1 cellular context compared by ENCODE assay signal in the genomic region with DNA sequence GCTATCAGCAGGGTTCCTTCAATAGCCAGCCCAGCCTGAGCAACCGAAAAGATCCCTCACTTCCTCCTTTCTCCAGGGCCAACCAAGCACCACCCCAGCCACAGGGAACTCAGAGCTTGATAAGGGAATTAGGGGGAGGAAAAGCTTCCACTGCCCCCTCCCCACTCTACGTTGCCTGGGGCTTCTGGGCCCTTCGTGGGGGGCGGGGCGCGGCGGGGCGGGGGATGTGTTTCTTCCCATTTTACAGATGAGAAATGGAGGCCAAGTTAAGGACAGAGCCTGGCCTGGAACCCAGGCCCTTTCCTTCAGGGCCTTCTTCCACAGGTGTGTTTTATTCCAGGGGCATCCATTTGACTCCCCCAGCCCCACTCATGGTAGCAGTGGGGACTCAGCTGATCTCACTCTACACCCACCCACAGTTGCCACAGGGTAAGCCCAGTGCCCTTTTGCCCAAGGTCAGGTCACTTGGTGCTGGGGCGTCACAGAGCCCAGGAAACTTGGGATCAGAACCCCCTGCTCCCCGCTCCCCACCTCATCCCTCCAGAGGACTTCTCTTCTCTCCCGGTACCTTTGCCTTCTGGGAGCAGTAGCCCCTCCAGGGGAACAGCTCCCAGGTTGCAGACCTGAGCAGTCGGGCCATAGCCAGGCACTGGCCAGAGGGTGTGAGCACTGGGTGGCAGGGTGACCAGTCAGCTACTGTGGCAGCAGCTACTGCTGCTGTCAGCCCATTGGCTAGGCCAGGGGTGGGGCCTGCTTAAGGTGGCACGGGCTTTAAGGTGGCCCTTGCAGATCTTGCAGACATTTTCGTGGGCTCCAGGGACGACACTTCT.
TF ChIP-seq lines count a peak whose summit lies in the region.

Gene LDHD, minus strand, starts transcription at position 700 of the 830 bp plus-strand sequence. Its CDS starts 60 bp downstream, at position 640.

TF ChIP-seq in HepG2, 621 proteins besides CTCF, POLR2A, EP300 and RAD21 (continued from another document and continues in another):
- TF ChIP-seq CAMTA2 (CRISPR knock-in tag; IDR thresholded peaks at IDR 0.05; ENCODE audit: borderline replicate concordance) (no peak), HOXD1 (CRISPR knock-in tag; IDR thresholded peaks at IDR 0.05) (0 out of 2 replicates have a peak, but pooled peaks have one; percentile 58), SRSF4 (IDR thresholded peaks at IDR 0.05; ENCODE audit: low read depth, low read length, poor library complexity, severe bottlenecking) (no peak), HNF1A (IDR thresholded peaks at IDR 0.05; ENCODE audit: low read depth) (no peak), HNF1A (CRISPR knock-in tag; IDR thresholded peaks at IDR 0.05; ENCODE audit: borderline replicate concordance) (no peak), WIZ (CRISPR knock-in tag; IDR thresholded peaks at IDR 0.05) (no peak), ZNF501 (CRISPR knock-in tag; IDR thresholded peaks at IDR 0.05) (no peak), ATF2 (CRISPR knock-in tag; IDR thresholded peaks at IDR 0.05) (peak; percentile 57), BHLHE40 (IDR thresholded peaks at IDR 0.05; ENCODE audit: low read length) (no peak), ZNF709 (CRISPR knock-in tag; IDR thresholded peaks at IDR 0.05) (no peak), HNF1B (CRISPR knock-in tag; IDR thresholded peaks at IDR 0.05) (peak; percentile 62), ZNF550 (CRISPR knock-in tag; IDR thresholded peaks at IDR 0.05; ENCODE audit: borderline replicate concordance) (no peak), BRCA1 (CRISPR knock-in tag; IDR thresholded peaks at IDR 0.05) (no peak), ELF4 (CRISPR knock-in tag; IDR thresholded peaks at IDR 0.05; ENCODE audit: borderline replicate concordance) (no peak), ZNF10 (CRISPR knock-in tag; IDR thresholded peaks at IDR 0.05; ENCODE audit: borderline replicate concordance, low read depth) (no peak), ZNF207 (IDR thresholded peaks at IDR 0.05; ENCODE audit: borderline replicate concordance) (no peak), ZIK1 (CRISPR knock-in tag; IDR thresholded peaks at IDR 0.05; ENCODE audit: borderline replicate concordance, low read depth) (0 out of 2 replicates have a peak, but pooled peaks have one; percentile 44), THYN1 (CRISPR knock-in tag; IDR thresholded peaks at IDR 0.05; ENCODE audit: borderline replicate concordance, low read depth) (no peak), REL (CRISPR knock-in tag; conservative IDR thresholded peaks at IDR 0.05) (no peak), SKIL (CRISPR knock-in tag; IDR thresholded peaks at IDR 0.05; ENCODE audit: borderline replicate concordance) (no peak), ZNF30 (CRISPR knock-in tag; IDR thresholded peaks at IDR 0.05) (no peak), ZNF264 (CRISPR knock-in tag; IDR thresholded peaks at IDR 0.05) (peak; percentile 17; the same call in 1 of the 2 replicates), PHF21A (CRISPR knock-in tag; IDR thresholded peaks at IDR 0.05) (no peak), DNMT1 (CRISPR knock-in tag; IDR thresholded peaks at IDR 0.05) (no peak), ZNF883 (CRISPR knock-in tag; IDR thresholded peaks at IDR 0.05; ENCODE audit: not compliant biosample characterization) (peak; percentile 83), ZNF260 (CRISPR knock-in tag; IDR thresholded peaks at IDR 0.05; ENCODE audit: borderline replicate concordance, low read depth) (no peak), POLR2AphosphoS5 (IDR thresholded peaks at IDR 0.05; ENCODE audit: low read depth, low read length) (peak; percentile 96), PRDM4 (CRISPR knock-in tag; IDR thresholded peaks at IDR 0.05; ENCODE audit: borderline replicate concordance) (no peak), RARG (CRISPR knock-in tag; IDR thresholded peaks at IDR 0.05; ENCODE audit: low read depth) (no peak), ZNF589 (CRISPR knock-in tag; conservative IDR thresholded peaks at IDR 0.05) (no peak), ZNF205 (CRISPR knock-in tag; IDR thresholded peaks at IDR 0.05) (peak; percentile 76; the same call in 1 of the 2 replicates), REPIN1 (CRISPR knock-in tag; IDR thresholded peaks at IDR 0.05; ENCODE audit: borderline replicate concordance, low read depth) (peak; percentile 57; the same call in 1 of the 2 replicates), ELF1 (CRISPR knock-in tag; IDR thresholded peaks at IDR 0.05) (no peak), RXRB (CRISPR knock-in tag; IDR thresholded peaks at IDR 0.05; ENCODE audit: borderline replicate concordance) (0 out of 2 replicates have a peak, but pooled peaks have one; percentile 29), ZNF232 (CRISPR knock-in tag; IDR thresholded peaks at IDR 0.05; ENCODE audit: borderline replicate concordance) (peak; percentile 82; the same call in 1 of the 2 replicates), RCOR2 (CRISPR knock-in tag; IDR thresholded peaks at IDR 0.05) (0 out of 2 replicates have a peak, but pooled peaks have one; percentile 40), ATF7 (IDR thresholded peaks at IDR 0.05) (no peak), ATF7 (CRISPR knock-in tag; IDR thresholded peaks at IDR 0.05) (peak; percentile 46; the same call in 1 of the 2 replicates), TOPORS (CRISPR knock-in tag; IDR thresholded peaks at IDR 0.05) (peak; percentile 19; the same call in 1 of the 2 replicates), GPN1 (CRISPR knock-in tag; IDR thresholded peaks at IDR 0.05; ENCODE audit: borderline replicate concordance) (no peak; the same call in 1 of the 2 replicates)
- TF ChIP-seq, protein P1, sequence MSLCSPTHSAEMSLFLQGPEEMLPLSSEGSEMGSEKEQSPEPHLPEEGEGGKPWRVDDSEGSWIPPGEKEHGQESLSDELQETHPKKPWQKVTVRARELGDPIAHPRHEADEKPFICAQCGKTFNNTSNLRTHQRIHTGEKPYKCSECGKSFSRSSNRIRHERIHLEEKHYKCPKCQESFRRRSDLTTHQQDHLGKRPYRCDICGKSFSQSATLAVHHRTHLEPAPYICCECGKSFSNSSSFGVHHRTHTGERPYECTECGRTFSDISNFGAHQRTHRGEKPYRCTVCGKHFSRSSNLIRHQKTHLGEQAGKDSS (CRISPR knock-in tag; IDR thresholded peaks at IDR 0.05; ENCODE audit: borderline replicate concordance, low read depth): peak; percentile 93; the same call in 1 of the 2 replicates
- TF ChIP-seq, protein P2, sequence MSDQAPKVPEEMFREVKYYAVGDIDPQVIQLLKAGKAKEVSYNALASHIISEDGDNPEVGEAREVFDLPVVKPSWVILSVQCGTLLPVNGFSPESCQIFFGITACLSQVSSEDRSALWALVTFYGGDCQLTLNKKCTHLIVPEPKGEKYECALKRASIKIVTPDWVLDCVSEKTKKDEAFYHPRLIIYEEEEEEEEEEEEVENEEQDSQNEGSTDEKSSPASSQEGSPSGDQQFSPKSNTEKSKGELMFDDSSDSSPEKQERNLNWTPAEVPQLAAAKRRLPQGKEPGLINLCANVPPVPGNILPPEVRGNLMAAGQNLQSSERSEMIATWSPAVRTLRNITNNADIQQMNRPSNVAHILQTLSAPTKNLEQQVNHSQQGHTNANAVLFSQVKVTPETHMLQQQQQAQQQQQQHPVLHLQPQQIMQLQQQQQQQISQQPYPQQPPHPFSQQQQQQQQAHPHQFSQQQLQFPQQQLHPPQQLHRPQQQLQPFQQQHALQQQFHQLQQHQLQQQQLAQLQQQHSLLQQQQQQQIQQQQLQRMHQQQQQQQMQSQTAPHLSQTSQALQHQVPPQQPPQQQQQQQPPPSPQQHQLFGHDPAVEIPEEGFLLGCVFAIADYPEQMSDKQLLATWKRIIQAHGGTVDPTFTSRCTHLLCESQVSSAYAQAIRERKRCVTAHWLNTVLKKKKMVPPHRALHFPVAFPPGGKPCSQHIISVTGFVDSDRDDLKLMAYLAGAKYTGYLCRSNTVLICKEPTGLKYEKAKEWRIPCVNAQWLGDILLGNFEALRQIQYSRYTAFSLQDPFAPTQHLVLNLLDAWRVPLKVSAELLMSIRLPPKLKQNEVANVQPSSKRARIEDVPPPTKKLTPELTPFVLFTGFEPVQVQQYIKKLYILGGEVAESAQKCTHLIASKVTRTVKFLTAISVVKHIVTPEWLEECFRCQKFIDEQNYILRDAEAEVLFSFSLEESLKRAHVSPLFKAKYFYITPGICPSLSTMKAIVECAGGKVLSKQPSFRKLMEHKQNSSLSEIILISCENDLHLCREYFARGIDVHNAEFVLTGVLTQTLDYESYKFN (CRISPR knock-in tag; conservative IDR thresholded peaks at IDR 0.05): peak; percentile 41
